ENCODE assay signal across 39 cellular contexts in genomic region chr7:48017674-48018073, GRCh38. TPM values are rescaled to one million over a fixed set of nuclear protein-coding genes. Genes with fewer than 3 reads are reported as not detected.
"Had no signal": no experiment of that assay in that cellular context is flagged by ENCODE, and none has a peak within 500 bp of the region (broad histone marks: within the 10 kb centered on the region; RNA-seq: fewer than 3 reads in every experiment).

No MANE protein-coding gene starts in this region.

- H3K4me3 ChIP-seq: adrenal gland, body of pancreas, breast epithelium had no signal

- H3K27me3 ChIP-seq: adrenal gland, body of pancreas, brain microvascular endothelial cell, breast epithelium had no signal

- ATAC-seq: activated CD4-positive, alpha-beta T cell treated with anti-CD3 and anti-CD28 coated beads for 36 hours; activated CD4-positive, CD25-positive, alpha-beta regulatory T cell treated with anti-CD3 and anti-CD28 coated beads, Interleukin-2, amount 50 U/mL, for 24 hours; activated CD8-positive, alpha-beta memory T cell treated with anti-CD3 and anti-CD28 coated beads, Interleukin-2, amount 10 ng/mL, durations not matched to agents 7 days and 5 days; activated CD8-positive, alpha-beta T cell treated with anti-CD3 and anti-CD28 coated beads, Interleukin-2, amount 10 ng/mL, durations not matched to agents 7 days and 5 days; activated naive CD4-positive, alpha-beta T cell treated with anti-CD3 and anti-CD28 coated beads, Interleukin-2, amount 50 U/mL, for 72 hours; activated T-cell treated with anti-CD3 and anti-CD28 coated beads, Interleukin-2, amount 50 U/mL, for 4 hours; activated T-cell treated with anti-CD3 and anti-CD28 coated beads, Interleukin-2, amount 50 U/mL, for 72 hours; activated T-helper 17 cell treated with anti-CD3 and anti-CD28 coated beads, Interleukin-2, amount 50 U/mL, for 72 hours; body of pancreas; WTC11 had no signal

- FAIRE-seq: astrocyte, TTC549 had no signal

- DNase-seq: activated CD4-positive, alpha-beta memory T cell treated with anti-CD3 and anti-CD28 coated beads, Interleukin-2, amount 10 ng/mL, durations not matched to agents 7 days and 5 days; activated CD4-positive, alpha-beta T cell treated with anti-CD3 and anti-CD28 coated beads for 1 hour; activated CD4-positive, alpha-beta T cell treated with anti-CD3 and anti-CD28 coated beads for 36 hours; activated CD4-positive, alpha-beta T cell treated with anti-CD3 and anti-CD28 coated beads for 48 hours; activated CD4-positive, alpha-beta T cell treated with anti-CD3 and anti-CD28 coated beads, Interleukin-2, amount 10 ng/mL, durations not matched to agents 7 days and 5 days; activated CD4-positive, alpha-beta T cell treated with anti-CD3 and anti-CD28 coated beads, Interleukin-2, amount 50 U/mL, for 48 hours; activated CD4-positive, CD25-positive, alpha-beta regulatory T cell; activated CD8-positive, alpha-beta memory T cell treated with anti-CD3 and anti-CD28 coated beads for 24 hours; activated CD8-positive, alpha-beta memory T cell treated with anti-CD3 and anti-CD28 coated beads, Interleukin-2, amount 10 ng/mL, durations not matched to agents 7 days and 5 days; activated CD8-positive, alpha-beta T cell treated with anti-CD3 and anti-CD28 coated beads, Interleukin-2, amount 10 ng/mL, durations not matched to agents 7 days and 5 days; activated effector memory CD4-positive, alpha-beta T cell treated with anti-CD3 and anti-CD28 coated beads, Interleukin-2, amount 50 U/mL, for 16 hours; activated gamma-delta T cell treated with Interleukin-2 at 50 U/mL for 16 hours; activated naive CD4-positive, alpha-beta T cell; activated naive CD4-positive, alpha-beta T cell treated with anti-CD3 and anti-CD28 coated beads for 36 hours; activated naive CD4-positive, alpha-beta T cell treated with anti-CD3 and anti-CD28 coated beads, Interleukin-2, amount 50 U/mL, for 16 hours; activated naive CD8-positive, alpha-beta T cell treated with anti-CD3 and anti-CD28 coated beads for 36 hours; activated T-cell treated with anti-CD3 and anti-CD28 coated beads for 4 hours; activated T-cell treated with anti-CD3 and anti-CD28 coated beads, Interleukin-2, amount 50 U/mL, for 1 hour; activated T-cell treated with anti-CD3 and anti-CD28 coated beads, Interleukin-2, amount 50 U/mL, for 4 hours; activated T-cell treated with anti-CD3 and anti-CD28 coated beads, Interleukin-2, amount 50 U/mL, for 72 hours; adrenal gland; amniotic stem cell; aorta; body of pancreas; brain microvascular endothelial cell; central memory CD4-positive, alpha-beta T cell; T-helper 1 cell; T-helper 2 cell; T-helper 9 cell; WERI-Rb-1 had no signal

- H3K27ac ChIP-seq: adrenal gland, body of pancreas, brain microvascular endothelial cell, breast epithelium, WERI-Rb-1 had no signal

- H3K9me3 ChIP-seq: adrenal gland, body of pancreas had no signal

- H3K36me3 ChIP-seq: adrenal gland, brain microvascular endothelial cell, breast epithelium, WERI-Rb-1 had no signal

- H3K4me1 ChIP-seq: adrenal gland, body of pancreas, breast epithelium had no signal

RNA-seq across cellular contexts. Expression of gene SUN3, which starts 11.2 kb away (rescaled TPM):
- total RNA-seq: activated CD4-positive, alpha-beta memory T cell treated with anti-CD3 and anti-CD28 coated beads, Interleukin-2, amount 10 ng/mL, durations not matched to agents 7 days and 5 days; activated CD4-positive, alpha-beta T cell treated with anti-CD3 and anti-CD28 coated beads for 36 hours; activated CD8-positive, alpha-beta memory T cell treated with anti-CD3 and anti-CD28 coated beads, Interleukin-2, amount 10 ng/mL, durations not matched to agents 7 days and 5 days; activated naive CD4-positive, alpha-beta T cell treated with anti-CD3 and anti-CD28 coated beads for 36 hours; activated naive CD4-positive, alpha-beta T cell treated with anti-CD3 and anti-CD28 coated beads, Interleukin-2, amount 50 U/mL, for 72 hours; activated T-cell treated with anti-CD3 and anti-CD28 coated beads, Interleukin-2, amount 50 U/mL, for 4 hours; activated T-helper 1 cell treated with anti-CD3 and anti-CD28 coated beads, Interleukin-12 subunit alpha, Interleukin-12 subunit beta, Interleukin-2, Interleukin-4 antibody, amounts not matched to agents 30 ng/mL and 10 ng/mL and 1 ng/mL, durations not matched to agents 14 hours and 24 hours and 36 hours; adrenal gland; aorta; astrocyte; body of pancreas; breast epithelium; cardiac septum; WTC11 had no signal
- polyA plus RNA-seq: aorta had no signal

RNA-seq across cellular contexts. Expression of gene C7orf57, which starts 17.7 kb away (rescaled TPM):
- total RNA-seq: aorta, astrocyte, breast epithelium, cardiac septum had no signal
- polyA plus RNA-seq: adrenal gland, aorta had no signal
